Comparison of ENCODE assay signal across 8 cellular contexts in genomic region chr1:156140879-156141707, GRCh38. TPM values are rescaled to one million over a fixed set of nuclear protein-coding genes. Genes with fewer than 3 reads are reported as not detected.
DNase-seq lines count a peak whose midpoint lies in the region; ATAC-seq and TF ChIP-seq lines count a peak whose summit lies in the region.

No MANE protein-coding gene starts in this region.

- H3K9me3 Mint-ChIP-seq in natural killer cell: no peaks in the 10 kb centered on the region

- H3K27me3 Mint-ChIP-seq in natural killer cell (ENCODE audit: low read depth in 2 of 2): peaks cover 6 to 16% of the 10 kb centered on the region in 2 donors

- H3K4me3 Mint-ChIP-seq in natural killer cell: no peak overlapping the region

- DNase-seq in DMS 273 (lab: John Stamatoyannopoulos, UW; ENCODE audit: unreplicated experiment) (peak; percentile 62), DMS 273 treated with DMSO at 0.1 percent for 48 hours (lab: John Stamatoyannopoulos, UW) (no peak), RWPE1 (ENCODE audit: low spot score) (no peak), natural killer cell (no peak), AG08395 (ENCODE audit: low spot score) (no peak)

- peaks cover 6 to 11% of the 10 kb centered on the region in 2 donors for H3K4me1 Mint-ChIP-seq in natural killer cell

- H3K4me1 ChIP-seq in ectodermal cell (ENCODE audit: control insufficient read depth, insufficient read depth, low read length): no peaks in the 10 kb centered on the region

- no peaks in the 10 kb centered on the region for H3K27me3 ChIP-seq in ectodermal cell (ENCODE audit: control insufficient read depth, insufficient read depth, low read length, poor library complexity, severe bottlenecking)

- ATAC-seq in natural killer cell: peak; percentile 8 to 41 (median 26)
- no peak for ATAC-seq in HG02973 (IDR thresholded peaks at IDR 0.05; ENCODE audit: unreplicated experiment)
- no peak for ATAC-seq in GM21390 (IDR thresholded peaks at IDR 0.05; ENCODE audit: unreplicated experiment)

- H3K27ac ChIP-seq in RWPE1: peak overlapping the region; percentile 100
- H3K27ac ChIP-seq in ectodermal cell (ENCODE audit: insufficient read depth, low read depth, low read length, poor library complexity, severe bottlenecking): peak overlapping the region; percentile 26

- peaks cover 17% of the 10 kb centered on the region for H3K36me3 ChIP-seq in ectodermal cell (ENCODE audit: control insufficient read depth, insufficient read depth, low read length)

- H3K4me3 ChIP-seq in ectodermal cell (ENCODE audit: insufficient read depth, low read depth, low read length): no peak overlapping the region

- intact Hi-C loops in natural killer cell (cut with micrococcal nuclease): no loop called here

- CTCF ChIA-PET in RWPE1 (lab: Yijun Ruan, JAX): interaction anchor here (0.5 to 1.7 kb wide), 8 partner anchors 11 to 88 kb away, joined by 3 to 5 read pairs (median 3); partner anchors contain the start of gene SEMA4A

- no peaks in the 10 kb centered on the region for H3K9me3 ChIP-seq in ectodermal cell (ENCODE audit: control insufficient read depth, low read length)

- H3K36me3 Mint-ChIP-seq in natural killer cell: no peaks in the 10 kb centered on the region

- peak overlapping the region; percentile 9 to 70 for H3K27ac Mint-ChIP-seq in natural killer cell

- TF ChIP-seq CTCF in RWPE1 (conservative IDR thresholded peaks at IDR 0.05; ENCODE audit: low read depth) (peak; percentile 41), natural killer cell (IDR thresholded peaks at IDR 0.05) (peak; percentile 48)

- POLR2A ChIA-PET in RWPE1 (lab: Yijun Ruan, JAX; ENCODE audit: low non-redundant PET): interaction anchor here (0.5 kb wide), 1 partner anchor 72 kb away, joined by 3 read pairs; no protein-coding TSS in a partner anchor

- WGBS in ectodermal cell, 2 experiments: 59 to 60% methylated on average over 20 of the region's 20 CpGs

RNA-seq across cellular contexts. Expression of gene SEMA4A, which starts 12.3 kb away (rescaled TPM):
- 2.6 TPM for polyA plus RNA-seq in ectodermal cell (2013, experiment 1 of 4)
- 2.7 TPM for polyA plus RNA-seq in ectodermal cell (2013, experiment 2 of 4)
- polyA plus RNA-seq in ectodermal cell (2013, experiment 3 of 4): 2.5 TPM
- polyA plus RNA-seq in ectodermal cell (2013, experiment 4 of 4): 3.3 TPM
- 10 to 100 TPM in 1 of 3 donors, 1 to 10 TPM in 2; 2.6 to 13.0 (median 7.0) TPM for total RNA-seq in natural killer cell

RNA-seq across cellular contexts. Expression of gene LMNA, which starts 26.6 kb away (rescaled TPM):
- 35.3 TPM for polyA plus RNA-seq in ectodermal cell (2013, experiment 1 of 4)
- polyA plus RNA-seq in ectodermal cell (2013, experiment 2 of 4): 35.9 TPM
- 25.6 TPM for polyA plus RNA-seq in ectodermal cell (2013, experiment 3 of 4)
- polyA plus RNA-seq in ectodermal cell (2013, experiment 4 of 4): 30.8 TPM
- total RNA-seq in natural killer cell: 100 to 1,000 TPM; 201 to 504 (median 273) TPM

RNA-seq across cellular contexts. Expression of gene SLC25A44, which starts 52.8 kb away (rescaled TPM):
- polyA plus RNA-seq in ectodermal cell (2013, experiment 1 of 4): 22.8 TPM
- polyA plus RNA-seq in ectodermal cell (2013, experiment 2 of 4): 21.7 TPM
- 14.6 TPM for polyA plus RNA-seq in ectodermal cell (2013, experiment 3 of 4)
- 17.0 TPM for polyA plus RNA-seq in ectodermal cell (2013, experiment 4 of 4)
- 10 to 100 TPM; 17.1 to 49.2 (median 22.0) TPM for total RNA-seq in natural killer cell

RNA-seq across cellular contexts. Expression of gene MEX3A, which starts 58.8 kb away (rescaled TPM):
- polyA plus RNA-seq in ectodermal cell (2013, experiment 1 of 4): 85.4 TPM
- 98.5 TPM for polyA plus RNA-seq in ectodermal cell (2013, experiment 2 of 4)
- polyA plus RNA-seq in ectodermal cell (2013, experiment 3 of 4): 84.4 TPM
- polyA plus RNA-seq in ectodermal cell (2013, experiment 4 of 4): 88.8 TPM
- total RNA-seq in natural killer cell: under 1 TPM; 0.05 to 0.16 (median 0.14) TPM

Comparison
In these comparisons a context has a peak if more than half of its experiments do, and no peak if none do; other contexts are left out.
1. ATAC-seq: peak in natural killer cell (3 of 3); none in HG02973 (single experiment) and GM21390 (single experiment).